ENCODE assay signal across 29 cellular contexts in the genomic region with DNA sequence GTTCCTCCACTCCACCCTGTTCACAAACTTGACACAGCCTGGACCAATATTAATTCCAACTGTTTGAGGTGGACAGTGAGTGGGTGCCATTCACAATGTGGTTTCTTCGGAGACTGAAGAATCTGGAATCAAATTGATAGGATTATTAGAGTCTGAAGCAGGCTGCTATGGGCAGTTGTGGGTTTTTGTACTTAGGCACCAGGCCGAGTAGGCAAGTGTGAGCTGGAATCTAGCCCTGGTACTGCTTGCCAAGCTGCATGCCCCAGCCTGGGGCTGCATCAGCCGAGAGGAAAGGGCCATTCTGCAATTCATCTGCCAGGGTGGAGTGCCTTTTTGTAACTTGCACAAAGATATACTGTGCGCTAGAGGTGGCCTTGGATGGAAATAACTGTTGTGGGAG.
A peak's percentile ranks its signal among the peaks of the same experiment; 100 is the strongest.
DNase-seq lines count a peak whose midpoint lies in the region; ATAC-seq, FAIRE-seq and TF ChIP-seq lines count a peak whose summit lies in the region.
"Had no signal": no experiment of that assay in that cellular context is flagged by ENCODE, and none has a peak within 500 bp of the region (broad histone marks: within the 10 kb centered on the region; RNA-seq: fewer than 3 reads in every experiment).

No MANE protein-coding gene starts in this region.

- H3K4me3 ChIP-seq in right lobe of liver (no peak overlapping the region), HepG2 (replicated peaks in 1 of 3; ENCODE audit: insufficient read depth in 1 of 3, low read depth in 2 of 3, low read length in 3 of 3) (no peak overlapping the region), K562 (no peak overlapping the region), skeletal muscle satellite cell (ENCODE audit: low read length) (no peak overlapping the region), vagina (no peak overlapping the region), hepatocyte (no peak overlapping the region)
- H3K4me3 ChIP-seq: BLaER1 treated with 17β-estradiol and CSF1 and Interleukin-3, amounts not matched to agents 10 nM and 100 nM; SK-N-MC; testis had no signal

- in situ Hi-C loops in HepG2 (cut with HindIII; ENCODE audit: extremely low pct_ligation_motif_present, low pct_unique_long_range_greater_than_20kb) (no loop called here), K562 (cut with MboI) (no loop called here)

- TF ChIP-seq RAD21 in HepG2 (CRISPR knock-in tag; IDR thresholded peaks at IDR 0.05): no peak
- TF ChIP-seq RAD21 in K562 (CRISPR knock-in tag; conservative IDR thresholded peaks at IDR 0.05 in 1 of 2, IDR thresholded peaks at IDR 0.05 in 1 of 2): no peak

- TF ChIP-seq CTCF in right lobe of liver (IDR thresholded peaks at IDR 0.05): no peak
- TF ChIP-seq CTCF in HepG2 (CRISPR knock-in tag; IDR thresholded peaks at IDR 0.05): no peak
- TF ChIP-seq CTCF in K562 (IDR thresholded peaks at IDR 0.05 in 2 of 3, conservative IDR thresholded peaks at IDR 0.05 in 1 of 3; ENCODE audit: insufficient read depth in 2 of 3, low read depth in 1 of 3, low read length in 3 of 3): no peak
- TF ChIP-seq CTCF in vagina (IDR thresholded peaks at IDR 0.05): no peak
- no peak for TF ChIP-seq CTCF in hepatocyte (IDR thresholded peaks at IDR 0.05; ENCODE audit: poor library complexity)

- CTCF ChIA-PET in HepG2 (lab: Yijun Ruan, JAX; ENCODE audit: low intra/inter-chr PET ratio, low total read pairs): no interaction called here
- CTCF ChIA-PET in K562 (lab: Yijun Ruan, JAX; ENCODE audit: low intra/inter-chr PET ratio): no interaction called here

- POLR2A ChIA-PET in HepG2 (lab: Yijun Ruan, JAX): no interaction called here
- POLR2A ChIA-PET in K562 (lab: Yijun Ruan, JAX): interaction anchor here (0.9 to 2.3 kb wide), 2 partner anchors 12 to 19 kb away, joined by 3 to 7 read pairs; no protein-coding TSS in a partner anchor

- H3K79me2 ChIP-seq in HepG2 (ENCODE audit: insufficient read depth, low read length) (no peaks in the 10 kb centered on the region), K562 (ENCODE audit: control insufficient read depth, insufficient read depth, low read length) (no peaks in the 10 kb centered on the region), hepatocyte (no peaks in the 10 kb centered on the region)

- peak; percentile 41 to 78 (median 68) for ATAC-seq in right lobe of liver
- no peak for ATAC-seq in HepG2
- ATAC-seq in K562: no peak
- ATAC-seq in left cardiac atrium: peak; percentile 42 to 82
- ATAC-seq: activated CD8-positive, alpha-beta T cell treated with anti-CD3 and anti-CD28 coated beads, Interleukin-2, amount 10 ng/mL, durations not matched to agents 7 days and 5 days had no signal

- intact Hi-C loops in right lobe of liver (cut with DNase I): no loop called here
- intact Hi-C loops in HepG2 (cut with micrococcal nuclease; ENCODE audit: unreplicated experiment): no loop called here
- intact Hi-C loops in K562 (cut with micrococcal nuclease): no loop called here
- intact Hi-C loops in left cardiac atrium (cut with DNase I): no loop called here
- intact Hi-C loops in vagina (cut with DNase I): no loop called here

- no peak for TF ChIP-seq EP300 in HepG2 (IDR thresholded peaks at IDR 0.05; ENCODE audit: low read depth in 2 of 2, low read length in 2 of 2)
- TF ChIP-seq EP300 in HepG2 (CRISPR knock-in tag; IDR thresholded peaks at IDR 0.05; ENCODE audit: borderline replicate concordance): no peak
- TF ChIP-seq EP300 in K562 (IDR thresholded peaks at IDR 0.05; ENCODE audit: low read length): no peak

- no peaks in the 10 kb centered on the region for H3K27me3 ChIP-seq in right lobe of liver
- H3K27me3 ChIP-seq in HepG2 (ENCODE audit: control insufficient read depth in 1 of 2, insufficient read depth in 2 of 2, low read length in 2 of 2): no peaks in the 10 kb centered on the region
- H3K27me3 ChIP-seq in K562 (ENCODE audit: control insufficient read depth in 2 of 2, insufficient read depth in 2 of 2, low read length in 2 of 2): no peaks in the 10 kb centered on the region
- no peaks in the 10 kb centered on the region for H3K27me3 ChIP-seq in skeletal muscle satellite cell (ENCODE audit: control insufficient read depth, insufficient read depth, low read length)
- H3K27me3 ChIP-seq in vagina: no peaks in the 10 kb centered on the region
- H3K27me3 ChIP-seq in hepatocyte: no peaks in the 10 kb centered on the region
- H3K27me3 ChIP-seq: BLaER1 treated with 17β-estradiol and CSF1 and Interleukin-3, amounts not matched to agents 10 nM and 100 nM; brain microvascular endothelial cell; testis had no signal

- H3K27ac ChIP-seq in right lobe of liver: no peak overlapping the region
- no peak overlapping the region for H3K27ac ChIP-seq in HepG2 (ENCODE audit: extremely low read length, insufficient read depth, low read length)
- H3K27ac ChIP-seq in K562 (ENCODE audit: extremely low read depth, low read depth, low read length): no peak overlapping the region
- H3K27ac ChIP-seq in vagina: no peak overlapping the region
- H3K27ac ChIP-seq in hepatocyte: no peak overlapping the region
- H3K27ac ChIP-seq: BLaER1 treated with 17β-estradiol and CSF1 and Interleukin-3, amounts not matched to agents 10 nM and 100 nM; brain microvascular endothelial cell; SK-N-MC; testis had no signal

- H3K9ac ChIP-seq in HepG2 (ENCODE audit: insufficient read depth, low read depth, low read length) (no peak overlapping the region), K562 (ENCODE audit: insufficient read depth in 1 of 2, low read depth in 2 of 2, low read length in 2 of 2) (no peak overlapping the region), skeletal muscle satellite cell (ENCODE audit: low read depth, low read length) (no peak overlapping the region)
- H3K9ac ChIP-seq: BLaER1 treated with 17β-estradiol and CSF1 and Interleukin-3, amounts not matched to agents 10 nM and 100 nM had no signal

- H3K4me1 ChIP-seq in right lobe of liver (no peaks in the 10 kb centered on the region), HepG2 (ENCODE audit: insufficient read depth, low read length) (peaks cover 8% of the 10 kb centered on the region; the same call in 1 of the 2 replicates), K562 (replicated peaks in 1 of 2; ENCODE audit: control insufficient read depth in 2 of 2, insufficient read depth in 2 of 2, low read length in 2 of 2) (no peaks in the 10 kb centered on the region; a peak in 2 of 5 replicates), skeletal muscle satellite cell (ENCODE audit: control insufficient read depth, insufficient read depth, low read length) (peaks cover 30% of the 10 kb centered on the region), vagina (no peaks in the 10 kb centered on the region), hepatocyte (ENCODE audit: insufficient read depth) (no peaks in the 10 kb centered on the region)
- H3K4me1 ChIP-seq: BLaER1 treated with 17β-estradiol and CSF1 and Interleukin-3, amounts not matched to agents 10 nM and 100 nM; Caco-2 had no signal

- H3K9me3 ChIP-seq in right lobe of liver: no peaks in the 10 kb centered on the region
- no peaks in the 10 kb centered on the region for H3K9me3 ChIP-seq in HepG2 (ENCODE audit: low read length)
- no peaks in the 10 kb centered on the region for H3K9me3 ChIP-seq in K562 (replicated peaks; ENCODE audit: control insufficient read depth, insufficient read depth, low read depth, low read length)
- no peaks in the 10 kb centered on the region for H3K9me3 ChIP-seq in skeletal muscle satellite cell (replicated peaks; ENCODE audit: low read length)
- no peaks in the 10 kb centered on the region for H3K9me3 ChIP-seq in vagina
- no peaks in the 10 kb centered on the region for H3K9me3 ChIP-seq in hepatocyte (ENCODE audit: low read depth)
- H3K9me3 ChIP-seq: BLaER1 treated with 17β-estradiol and CSF1 and Interleukin-3, amounts not matched to agents 10 nM and 100 nM; Caco-2; testis had no signal

- WGBS in right lobe of liver (ENCODE audit: insufficient coverage, low coverage, low lambda C conversion rate, missing lambda C conversion rate): 44% methylated on average over 4 of the region's 4 CpGs
- 17% methylated on average over 4 of the region's 4 CpGs for WGBS in HepG2 (ENCODE audit: low lambda C conversion rate)
- 10% methylated on average over 4 of the region's 4 CpGs for WGBS in K562 (ENCODE audit: insufficient coverage, low coverage, missing lambda C conversion rate)
- 88% methylated on average over 4 of the region's 4 CpGs for WGBS in hepatocyte (ENCODE audit: low lambda C conversion rate, missing lambda C conversion rate)

- H3K4me2 ChIP-seq in HepG2 (ENCODE audit: low read depth, low read length): no peak overlapping the region
- no peak overlapping the region for H3K4me2 ChIP-seq in K562 (ENCODE audit: insufficient read depth, low read length)
- H3K4me2 ChIP-seq in skeletal muscle satellite cell (ENCODE audit: low read length): peak overlapping the region; percentile 43
- H3K4me2 ChIP-seq in hepatocyte: no peak overlapping the region
- H3K4me2 ChIP-seq: BLaER1 treated with 17β-estradiol and CSF1 and Interleukin-3, amounts not matched to agents 10 nM and 100 nM had no signal

- FAIRE-seq in HepG2 (lab: Jason Lieb, UNC) (no peak), K562 (lab: Jason Lieb, UNC) (no peak)
- FAIRE-seq: GM19239 had no signal

- no peaks in the 10 kb centered on the region for H3K9me1 ChIP-seq in K562 (ENCODE audit: control insufficient read depth, insufficient read depth, low read length)

- H4K20me1 ChIP-seq in HepG2 (ENCODE audit: insufficient read depth, low read length): no peaks in the 10 kb centered on the region
- H4K20me1 ChIP-seq in K562 (replicated peaks; ENCODE audit: control insufficient read depth, insufficient read depth, low read length): no peaks in the 10 kb centered on the region
- H4K20me1 ChIP-seq in hepatocyte (ENCODE audit: insufficient read depth, poor library complexity, severe bottlenecking): no peaks in the 10 kb centered on the region
- H4K20me1 ChIP-seq: BLaER1 treated with 17β-estradiol and CSF1 and Interleukin-3, amounts not matched to agents 10 nM and 100 nM had no signal

- peak in 1 of 3 donors; percentile 53 for DNase-seq in right lobe of liver
- no peak for DNase-seq in HepG2 (ENCODE audit: low spot score)
- DNase-seq in K562 (ENCODE audit: extremely low read depth in 1 of 4, low spot score in 3 of 4): no peak
- no peak for DNase-seq in left cardiac atrium
- no peak for DNase-seq in DMS79 (lab: John Stamatoyannopoulos, UW)
- DNase-seq in vagina (ENCODE audit: extremely low spot score in 2 of 2): no peak
- no peak for DNase-seq in hepatocyte (ENCODE audit: low spot score)
- DNase-seq: activated CD4-positive, alpha-beta T cell treated with anti-CD3 and anti-CD28 coated beads for 1 hour; activated CD8-positive, alpha-beta T cell treated with anti-CD3 and anti-CD28 coated beads, Interleukin-2, amount 10 ng/mL, durations not matched to agents 7 days and 5 days; activated effector memory CD4-positive, alpha-beta T cell treated with Interleukin-2 at 50 U/mL for 16 hours; activated naive CD8-positive, alpha-beta T cell treated with anti-CD3 and anti-CD28 coated beads, Interleukin-2, amount 10 ng/mL, durations not matched to agents 7 days and 5 days; activated T-cell treated with anti-CD3 and anti-CD28 coated beads for 4 hours; Caco-2; effector CD4-positive, alpha-beta T cell; erythroblast; mesendoderm; MM.1S; naive B cell; NCI-H1436; NCI-H524 treated with DMSO at 0.1 percent for 48 hours; stimulated activated CD4-positive, alpha-beta T cell treated with anti-CD3 and anti-CD28 coated beads, Interleukin-12 subunit alpha, Interleukin-12 subunit beta, amount 100 ng/mL, for 4 hours; stimulated activated CD4-positive, alpha-beta T cell treated with anti-CD3 and anti-CD28 coated beads, Interleukin-4, amount 100 ng/mL, for 4 hours; stimulated activated naive CD4-positive, alpha-beta T cell; testis had no signal

- H3K9me2 ChIP-seq in hepatocyte (replicated peaks; ENCODE audit: insufficient read depth): no peaks in the 10 kb centered on the region

- no TSS peak for BruUV-seq in HepG2 (replicated peaks; lab: Mats Ljungman, UMichigan)
- no TSS peak for BruUV-seq in K562 (replicated peaks; lab: Mats Ljungman, UMichigan)

- H2AFZ ChIP-seq in HepG2 (ENCODE audit: low read length): no peak overlapping the region
- 0 out of 2 replicates have a peak overlapping the region, but pooled peaks have one; percentile 18 for H2AFZ ChIP-seq in K562 (ENCODE audit: low read depth, low read length)
- H2AFZ ChIP-seq in hepatocyte: no peak overlapping the region

- TF ChIP-seq POLR2A in right lobe of liver (IDR thresholded peaks at IDR 0.05) (no peak), HepG2 (IDR thresholded peaks at IDR 0.05; ENCODE audit: insufficient read depth in 1 of 2, low read depth in 2 of 2, low read length in 2 of 2) (no peak), K562 (conservative IDR thresholded peaks at IDR 0.05) (no peak), vagina (IDR thresholded peaks at IDR 0.05) (no peak)

- no peaks in the 10 kb centered on the region for H3K36me3 ChIP-seq in right lobe of liver
- no peaks in the 10 kb centered on the region for H3K36me3 ChIP-seq in HepG2 (replicated peaks in 1 of 2; ENCODE audit: control insufficient read depth in 1 of 2, insufficient read depth in 2 of 2, low read length in 2 of 2)
- H3K36me3 ChIP-seq in K562 (ENCODE audit: control insufficient read depth, insufficient read depth, low read length): no peaks in the 10 kb centered on the region
- no peaks in the 10 kb centered on the region for H3K36me3 ChIP-seq in skeletal muscle satellite cell (ENCODE audit: insufficient read depth, low read length)
- H3K36me3 ChIP-seq in vagina: no peaks in the 10 kb centered on the region
- no peaks in the 10 kb centered on the region for H3K36me3 ChIP-seq in hepatocyte (replicated peaks; ENCODE audit: insufficient read depth, low read depth)
- H3K36me3 ChIP-seq: BLaER1 treated with 17β-estradiol and CSF1 and Interleukin-3, amounts not matched to agents 10 nM and 100 nM; brain microvascular endothelial cell had no signal

Comparison
In these comparisons a context has a peak if more than half of its experiments do, and no peak if none do; other contexts are left out.
1. ATAC-seq: peak in right lobe of liver (4 of 4) and left cardiac atrium (2 of 2); none in HepG2 (single experiment) and K562 (single experiment).